ENCODE assay signal across 28 cellular contexts in the genomic region with DNA sequence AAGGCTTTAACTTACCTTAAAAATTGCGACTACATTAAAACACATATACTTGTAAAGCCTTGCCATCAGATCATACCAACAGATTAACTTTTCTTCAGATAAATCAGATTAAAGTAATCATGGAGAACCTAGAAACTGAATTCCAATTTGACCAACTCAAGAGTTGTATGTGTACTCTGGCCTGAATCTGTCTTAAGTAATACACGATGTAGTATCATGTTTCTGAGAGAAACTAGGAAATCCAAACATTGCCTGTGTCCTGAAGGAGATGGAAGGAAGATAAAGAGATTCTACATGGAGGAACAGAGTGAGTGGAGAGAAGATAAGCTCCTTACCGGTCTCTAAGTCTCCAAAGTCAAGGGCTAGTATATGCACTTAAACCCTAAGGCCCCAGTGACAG.
"Had no signal": no experiment of that assay in that cellular context is flagged by ENCODE, and none has a peak within 500 bp of the region (broad histone marks: within the 10 kb centered on the region; RNA-seq: fewer than 3 reads in every experiment).

No MANE protein-coding gene starts in this region.

- H3K4me3 ChIP-seq: left lung, lower lobe of right lung, pancreas, prostate gland, skin epidermis, stomach, thoracic aorta, tibial artery, upper lobe of right lung had no signal

- H3K27me3 ChIP-seq: left lung, stomach, tibial artery, upper lobe of right lung had no signal

- H3K27ac ChIP-seq: left lung, lower lobe of right lung, pancreas, prostate gland, skin epidermis, stomach, thoracic aorta, tibial artery, upper lobe of right lung had no signal

- H3K9me3 ChIP-seq: left lung, lower lobe of right lung, pancreas, prostate gland, stomach, thoracic aorta, tibial artery, upper lobe of right lung had no signal

- DNase-seq: hippocampal formation; immature natural killer cell; kidney; left colon; left lung; lower lobe of right lung; mammary epithelial cell; mesenchymal stem cell; naive thymus-derived CD8-positive, alpha-beta T cell; nucleus accumbens; pancreas; posterior cingulate gyrus; retina; right cardiac atrium; stimulated activated CD4-positive, alpha-beta T cell treated with anti-CD3 and anti-CD28 coated beads, Interleukin-12 subunit alpha, Interleukin-12 subunit beta, amount 100 ng/mL, for 4 hours; stimulated activated CD4-positive, alpha-beta T cell treated with anti-CD3 and anti-CD28 coated beads, Interleukin-15, amount 100 ng/mL, for 24 hours; stimulated activated CD4-positive, alpha-beta T cell treated with anti-CD3 and anti-CD28 coated beads, Interleukin-2, amount 100 ng/mL, for 24 hours; stimulated activated CD4-positive, alpha-beta T cell treated with anti-CD3 and anti-CD28 coated beads, Interleukin-4, amount 100 ng/mL, for 1 hour; stimulated activated naive B cell treated with anti-CD40 and anti-IgM and Interleukin-4, amounts not matched to agents 10 μg/mL and 1 μg/mL and 100 μg/mL, for 72 hours; stimulated activated naive CD8-positive, alpha-beta T cell treated with anti-CD3 and anti-CD28 coated beads, Interleukin-15, Interleukin-2, amounts not matched to agents 100 U/mL and 50 U/mL, for 24 hours; stomach; tibial artery; trophoblast cell; upper lobe of right lung had no signal

- H3K4me1 ChIP-seq: left lung, lower lobe of right lung, pancreas, prostate gland, stomach, tibial artery, upper lobe of right lung had no signal

- H3K36me3 ChIP-seq: left lung, lower lobe of right lung, pancreas, prostate gland, stomach, thoracic aorta, tibial artery, upper lobe of right lung had no signal

- ATAC-seq: left colon; left lung; lower lobe of right lung; naive thymus-derived CD8-positive, alpha-beta T cell; pancreas; right cardiac atrium; sciatic nerve; stimulated activated naive B cell treated with anti-CD40 and anti-IgM and Interleukin-4, amounts not matched to agents 10 μg/mL and 1 μg/mL and 100 μg/mL, for 72 hours; stimulated activated naive CD8-positive, alpha-beta T cell treated with anti-CD3 and anti-CD28 coated beads, Interleukin-15, Interleukin-2, amounts not matched to agents 100 U/mL and 50 U/mL, for 24 hours; upper lobe of right lung had no signal
